Comparison of ENCODE assay signal across 8 cellular contexts in the genomic region with DNA sequence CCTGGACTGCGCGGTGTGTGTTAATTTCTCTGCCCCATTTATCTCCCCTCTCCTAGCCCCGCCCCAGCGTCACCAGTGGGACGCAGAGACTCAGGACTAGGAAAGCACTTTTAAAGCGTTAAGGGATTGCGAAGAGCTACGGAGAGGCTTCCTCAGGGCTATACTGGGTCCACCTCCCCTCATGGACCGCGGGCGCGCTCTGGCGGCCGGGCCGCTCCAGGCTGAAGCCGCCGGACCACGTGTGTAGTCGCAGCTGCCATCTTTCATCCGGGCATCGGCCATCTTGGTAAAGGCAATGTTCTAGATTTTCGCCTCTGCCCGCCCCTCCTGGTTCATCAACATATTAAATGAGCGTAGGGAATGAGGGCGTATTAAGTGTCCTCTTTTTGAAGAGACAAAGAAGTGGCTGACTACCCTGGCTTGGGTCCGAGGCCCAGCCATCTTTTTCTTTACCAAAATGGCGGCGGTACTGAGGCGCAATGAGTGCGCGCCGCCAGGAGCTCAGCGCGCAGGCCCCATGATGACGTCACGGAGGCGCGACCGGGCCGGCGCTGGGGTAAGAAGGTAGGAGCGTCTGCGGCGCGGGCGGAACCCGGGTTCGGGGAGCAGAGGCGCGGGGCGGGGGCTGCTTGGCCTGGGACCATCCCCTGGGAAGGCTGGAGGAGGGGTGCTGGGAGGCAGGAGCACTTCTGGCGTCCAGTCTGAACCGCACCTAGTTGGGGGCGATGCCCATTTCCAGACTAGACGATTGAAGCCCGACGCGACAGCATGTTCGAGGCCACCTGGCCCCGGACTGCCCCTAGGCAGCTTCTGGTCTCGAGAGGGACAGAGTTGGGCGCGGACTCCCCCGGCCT. TPM values are rescaled to one million over a fixed set of nuclear protein-coding genes. Genes with fewer than 3 reads are reported as not detected.
DNase-seq lines count a peak whose midpoint lies in the region; TF ChIP-seq lines count a peak whose summit lies in the region.

A gene with protein sequence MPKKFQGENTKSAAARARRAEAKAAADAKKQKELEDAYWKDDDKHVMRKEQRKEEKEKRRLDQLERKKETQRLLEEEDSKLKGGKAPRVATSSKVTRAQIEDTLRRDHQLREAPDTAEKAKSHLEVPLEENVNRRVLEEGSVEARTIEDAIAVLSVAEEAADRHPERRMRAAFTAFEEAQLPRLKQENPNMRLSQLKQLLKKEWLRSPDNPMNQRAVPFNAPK (plus strand): TSS at position 531 of the 854 bp plus-strand sequence. CDS start 3,406 bp downstream, outside the sequence.

- peak within 1 kb of the TSS; percentile 99 for H2AFZ ChIP-seq in Loucy (ENCODE audit: low read length)
- peak within 1 kb of the TSS; percentile 75 for H2AFZ ChIP-seq in neuron (ENCODE audit: low read depth, low read length)

- peak within 1 kb of the TSS; percentile 95 for H3K9ac ChIP-seq in Loucy (ENCODE audit: low read depth, low read length, poor library complexity, severe bottlenecking)

- H3F3A ChIP-seq in Loucy (ENCODE audit: low read depth) = no peaks in the 10 kb centered on the region

- H4K20me1 ChIP-seq in Loucy (ENCODE audit: insufficient read depth, low read length, poor library complexity, severe bottlenecking) = no peaks in the 10 kb centered on the region

- peak; percentile 83 for DNase-seq in GF-D8 (lab: John Stamatoyannopoulos, UW)
- peak; percentile 96 for DNase-seq in H7
- peak; percentile 79 to 88 for DNase-seq in SHP77 (lab: John Stamatoyannopoulos, UW)
- DNase-seq in activated gamma-delta T cell (lab: John Stamatoyannopoulos, UW) = peak; percentile 85
- DNase-seq in foreskin fibroblast = peak; percentile 88 to 97
- peak; percentile 73 for DNase-seq in stromal cell of bone marrow (ENCODE audit: low read depth)

- peak within 1 kb of the TSS; percentile 95 for H3K4me2 ChIP-seq in Loucy (ENCODE audit: low read depth, low read length, poor library complexity, severe bottlenecking)

- H3K4me3 ChIP-seq in H7 (ENCODE audit: insufficient read depth, low read depth, low read length) (peak within 1 kb of the TSS; percentile 97), Loucy (ENCODE audit: low read length, poor library complexity, severe bottlenecking) (peak within 1 kb of the TSS; percentile 99), foreskin fibroblast (ENCODE audit: low read depth in 1 of 2, low read length in 2 of 2) (peak within 1 kb of the TSS; percentile 85 to 94), neuron (ENCODE audit: low read length) (peak within 1 kb of the TSS; percentile 78)

- no peaks in the 10 kb centered on the region for H3K27me3 ChIP-seq in H7 (ENCODE audit: control insufficient read depth, insufficient read depth, low read length)
- no peaks in the 10 kb centered on the region for H3K27me3 ChIP-seq in Loucy (ENCODE audit: insufficient read depth, low read length, poor library complexity, severe bottlenecking)
- H3K27me3 ChIP-seq in neuron (ENCODE audit: insufficient read depth, low read length) = no peaks in the 10 kb centered on the region

- peaks cover 21% of the 10 kb centered on the region for H3K79me2 ChIP-seq in Loucy (ENCODE audit: insufficient read depth, low read length)

- H3K9me3 ChIP-seq in Loucy (ENCODE audit: insufficient read depth, low read depth, low read length) = no peaks in the 10 kb centered on the region
- no peaks in the 10 kb centered on the region for H3K9me3 ChIP-seq in neuron (ENCODE audit: low read length)

- H3K9me2 ChIP-seq in Loucy (replicated peaks; ENCODE audit: low read depth, low read length) = no peaks in the 10 kb centered on the region

- H3K4me1 ChIP-seq in Loucy (ENCODE audit: insufficient read depth, low read length, poor library complexity, severe bottlenecking) (peaks cover 10% of the 10 kb centered on the region), neuron (ENCODE audit: insufficient read depth, low read length) (peaks cover 8% of the 10 kb centered on the region)

- TF ChIP-seq CTCF in Loucy (conservative IDR thresholded peaks at IDR 0.05; ENCODE audit: low read length) = peak; percentile 94
- TF ChIP-seq CTCF in foreskin fibroblast (IDR thresholded peaks at IDR 0.05; ENCODE audit: low read depth, low read length) = peak; percentile 94

- H3K36me3 ChIP-seq in H7 (replicated peaks; ENCODE audit: control insufficient read depth, insufficient read depth, low read length) = peaks cover 3% of the 10 kb centered on the region
- H3K36me3 ChIP-seq in Loucy (ENCODE audit: insufficient read depth, low read length) = no peaks in the 10 kb centered on the region
- H3K36me3 ChIP-seq in neuron (ENCODE audit: insufficient read depth, low read length) = peaks cover 4% of the 10 kb centered on the region

RNA-seq across cellular contexts. Expression of the gene that starts here (rescaled TPM):
- total RNA-seq in H7 (2014; rRNA removed; shearing (Covaris generic)) = 39.7 and 55.4 TPM in 2 replicates

Comparison
In these comparisons a context has a peak if more than half of its experiments do, and no peak if none do; other contexts are left out.
1. Peak in every context shown above with its lines: DNase-seq and H3K4me3 ChIP-seq.